Comparison of ENCODE assay signal across 20 cellular contexts in the genomic region with DNA sequence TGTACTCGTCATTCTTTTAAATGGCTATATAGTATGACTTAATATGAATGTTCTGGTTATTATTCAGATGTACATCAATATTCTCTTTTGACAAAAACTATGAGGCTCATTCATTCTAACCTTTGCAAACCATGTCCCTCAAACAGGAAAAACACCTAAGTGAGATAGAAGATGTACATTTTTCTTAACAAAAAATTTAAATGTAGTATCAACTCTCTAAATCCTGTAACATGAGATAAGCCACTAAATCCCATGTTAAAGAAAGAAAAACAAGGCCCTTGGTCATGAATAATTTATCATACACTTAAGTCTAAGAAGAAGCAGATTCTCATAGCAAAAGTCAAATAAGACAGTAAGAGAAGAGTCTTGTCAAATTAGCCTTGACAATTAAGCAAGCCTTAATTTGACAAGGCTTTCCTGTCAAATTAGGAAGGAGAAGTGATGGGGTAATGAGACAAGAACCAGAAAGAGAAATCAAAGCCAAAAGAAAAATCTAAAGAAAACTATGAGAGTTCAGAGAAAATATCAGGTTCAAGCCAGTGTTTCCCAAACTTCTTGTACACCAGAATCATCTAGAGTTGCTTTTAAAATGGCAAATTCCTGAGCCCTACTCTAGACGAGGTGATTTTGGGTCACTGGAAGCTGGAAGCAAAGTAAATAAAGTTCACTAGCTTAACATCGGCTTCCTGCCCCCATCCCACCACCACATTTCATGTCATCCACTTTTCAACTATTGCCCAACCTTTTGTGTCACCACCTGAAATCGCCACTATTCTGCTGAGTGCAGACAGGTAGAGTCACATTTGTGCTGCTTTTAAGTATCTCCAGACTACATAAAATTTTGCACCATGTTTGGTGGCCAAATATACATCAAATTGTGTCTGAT.
DNase-seq lines count a peak whose midpoint lies in the region; TF ChIP-seq lines count a peak whose summit lies in the region.
"Had no signal": no experiment of that assay in that cellular context is flagged by ENCODE, and none has a peak within 500 bp of the region (broad histone marks: within the 10 kb centered on the region; RNA-seq: fewer than 3 reads in every experiment).

No MANE protein-coding gene starts in this region.

- TF ChIP-seq CTCF in chondrocyte (IDR thresholded peaks at IDR 0.05) (no peak), progenitor cell of endocrine pancreas (IDR thresholded peaks at IDR 0.05; ENCODE audit: unreplicated experiment) (no peak), left ventricle myocardium inferior (IDR thresholded peaks at IDR 0.05; ENCODE audit: borderline replicate concordance) (no peak)

- H3K27me3 ChIP-seq in left ventricle myocardium inferior (ENCODE audit: low read depth) = no peaks in the 10 kb centered on the region
- H3K27me3 ChIP-seq: body of pancreas, upper lobe of left lung had no signal

- no peaks in the 10 kb centered on the region for H3K27me3 Mint-ChIP-seq in chondrocyte (ENCODE audit: low read depth)
- H3K27me3 Mint-ChIP-seq in progenitor cell of endocrine pancreas = no peaks in the 10 kb centered on the region
- H3K27me3 Mint-ChIP-seq: dendritic cell treated with granulocyte-macrophage colony-stimulating factor and Interleukin-4, amounts not matched to agents 40 ng/mL and 50 ng/mL, for 4 days; IgD-negative memory B cell; stimulated activated naive B cell treated with anti-CD40 and anti-IgM and Interleukin-4, amounts not matched to agents 10 μg/mL and 1 μg/mL and 100 μg/mL, for 72 hours had no signal

- no peaks in the 10 kb centered on the region for H3K36me3 ChIP-seq in left ventricle myocardium inferior
- H3K36me3 ChIP-seq: upper lobe of left lung had no signal

- peaks cover 2% of the 10 kb centered on the region for H3K36me3 Mint-ChIP-seq in chondrocyte (ENCODE audit: low read depth)
- H3K36me3 Mint-ChIP-seq in progenitor cell of endocrine pancreas (ENCODE audit: insufficient read depth) = peaks cover 5% of the 10 kb centered on the region
- H3K36me3 Mint-ChIP-seq: IgD-negative memory B cell; stimulated activated naive B cell treated with anti-CD40 and anti-IgM and Interleukin-4, amounts not matched to agents 10 μg/mL and 1 μg/mL and 100 μg/mL, for 72 hours had no signal

- H3K27ac ChIP-seq in left ventricle myocardium inferior (replicated peaks) = no peak overlapping the region
- H3K27ac ChIP-seq: body of pancreas, upper lobe of left lung had no signal

- H3K4me1 Mint-ChIP-seq in chondrocyte (ENCODE audit: low read depth) = peaks cover 65% of the 10 kb centered on the region
- H3K4me1 Mint-ChIP-seq in progenitor cell of endocrine pancreas (ENCODE audit: low read depth) = peaks cover 38% of the 10 kb centered on the region
- H3K4me1 Mint-ChIP-seq: stimulated activated naive B cell treated with anti-CD40 and anti-IgM and Interleukin-4, amounts not matched to agents 10 μg/mL and 1 μg/mL and 100 μg/mL, for 72 hours had no signal

- H3K27ac Mint-ChIP-seq in chondrocyte (ENCODE audit: unreplicated experiment) (peak overlapping the region; percentile 98), progenitor cell of endocrine pancreas (peak overlapping the region; percentile 53)
- H3K27ac Mint-ChIP-seq: dendritic cell treated with granulocyte-macrophage colony-stimulating factor and Interleukin-4, amounts not matched to agents 40 ng/mL and 50 ng/mL, for 4 days; IgD-negative memory B cell; stimulated activated naive B cell treated with anti-CD40 and anti-IgM and Interleukin-4, amounts not matched to agents 10 μg/mL and 1 μg/mL and 100 μg/mL, for 72 hours had no signal

- H3K9me3 Mint-ChIP-seq in chondrocyte (ENCODE audit: low read depth) (peaks cover 3% of the 10 kb centered on the region), progenitor cell of endocrine pancreas (ENCODE audit: low read depth) (no peaks in the 10 kb centered on the region)
- H3K9me3 Mint-ChIP-seq: dendritic cell treated with granulocyte-macrophage colony-stimulating factor and Interleukin-4, amounts not matched to agents 40 ng/mL and 50 ng/mL, for 4 days; IgD-negative memory B cell; stimulated activated naive B cell treated with anti-CD40 and anti-IgM and Interleukin-4, amounts not matched to agents 10 μg/mL and 1 μg/mL and 100 μg/mL, for 72 hours had no signal

- DNase-seq in H4 (ENCODE audit: low spot score) (peak; percentile 36), M059J (ENCODE audit: low read depth) (peak; percentile 76), chondrocyte (ENCODE audit: low spot score) (no peak), progenitor cell of endocrine pancreas (ENCODE audit: low spot score, unreplicated experiment) (no peak), NCI-H1092 (lab: John Stamatoyannopoulos, UW) (no peak), NCI-H2227 (lab: John Stamatoyannopoulos, UW; ENCODE audit: unreplicated experiment) (no peak), left ventricle myocardium inferior (no peak)
- DNase-seq in activated CD4-positive, alpha-beta T cell treated with anti-CD3 and anti-CD28 coated beads for 48 hours = no peak
- DNase-seq: activated CD4-positive, alpha-beta T cell treated with anti-CD3 and anti-CD28 coated beads, Interleukin-2, amount 50 U/mL, for 1 hour; activated naive CD4-positive, alpha-beta T cell; body of pancreas; C1 segment of cervical spinal cord; DMS53; H7; left colon; NCI-H1930; stimulated activated naive B cell treated with anti-CD40 and anti-IgM and Interleukin-4, amounts not matched to agents 10 μg/mL and 1 μg/mL and 100 μg/mL, for 72 hours had no signal

- peaks cover 9% of the 10 kb centered on the region for H3K4me1 ChIP-seq in left ventricle myocardium inferior
- H3K4me1 ChIP-seq: body of pancreas, upper lobe of left lung had no signal

- H3K4me3 ChIP-seq in left ventricle myocardium inferior = no peak overlapping the region
- H3K4me3 ChIP-seq: body of pancreas, upper lobe of left lung had no signal

- H3K4me3 Mint-ChIP-seq in chondrocyte (ENCODE audit: unreplicated experiment) (peak overlapping the region; percentile 56), progenitor cell of endocrine pancreas (ENCODE audit: low read depth) (no peak overlapping the region)
- H3K4me3 Mint-ChIP-seq: dendritic cell treated with granulocyte-macrophage colony-stimulating factor and Interleukin-4, amounts not matched to agents 40 ng/mL and 50 ng/mL, for 4 days; IgD-negative memory B cell; stimulated activated naive B cell treated with anti-CD40 and anti-IgM and Interleukin-4, amounts not matched to agents 10 μg/mL and 1 μg/mL and 100 μg/mL, for 72 hours had no signal

- no peaks in the 10 kb centered on the region for H3K9me3 ChIP-seq in left ventricle myocardium inferior (replicated peaks)
- H3K9me3 ChIP-seq: body of pancreas, upper lobe of left lung had no signal

- intact Hi-C loops in left ventricle myocardium inferior (cut with micrococcal nuclease) = no loop called here

Comparison
In these comparisons a context has a peak if more than half of its experiments do, and no peak if none do; other contexts are left out.
1. DNase-seq: peak in H4 (single experiment) and M059J (single experiment); none in chondrocyte (single experiment), progenitor cell of endocrine pancreas (single experiment), NCI-H1092 (single experiment), NCI-H2227 (single experiment), left ventricle myocardium inferior (single experiment) and activated CD4-positive, alpha-beta T cell treated with anti-CD3 and anti-CD28 coated beads for 48 hours (single experiment).